13 cellular contexts compared by ENCODE assay signal in the genomic region with DNA sequence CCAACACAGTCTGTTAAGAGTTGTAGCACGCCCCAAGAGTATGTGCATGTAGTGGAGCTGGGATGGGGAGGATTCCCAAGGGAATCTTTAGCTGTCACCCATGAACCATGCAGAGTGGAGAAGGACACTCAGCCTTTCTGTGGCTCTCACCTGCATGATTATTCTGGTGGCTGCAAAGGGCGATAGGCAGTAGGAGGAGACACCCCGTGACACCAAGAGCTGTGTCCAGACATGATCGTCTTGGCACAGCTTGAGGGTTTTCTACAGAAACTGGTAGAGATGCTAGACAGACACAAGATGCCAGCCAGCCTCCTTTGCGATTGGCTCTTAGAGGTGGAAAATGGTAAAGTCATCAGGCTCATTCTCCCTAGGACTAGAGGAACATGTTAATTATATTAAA. TPM values are rescaled to one million over a fixed set of nuclear protein-coding genes. Genes with fewer than 3 reads are reported as not detected.
DNase-seq lines count a peak whose midpoint lies in the region; FAIRE-seq and TF ChIP-seq lines count a peak whose summit lies in the region.
"Had no signal": no experiment of that assay in that cellular context is flagged by ENCODE, and none has a peak within 500 bp of the region (broad histone marks: within the 10 kb centered on the region; RNA-seq: fewer than 3 reads in every experiment).

No MANE protein-coding gene starts in this region.

- no peak overlapping the region for H3K14ac ChIP-seq in H1 (ENCODE audit: insufficient read length)

- FAIRE-seq in H1 (lab: Jason Lieb, UNC) = no peak

- H3K27ac ChIP-seq in H1 (ENCODE audit: low read depth, low read length) = no peak overlapping the region
- no peak overlapping the region for H3K27ac ChIP-seq in prostate gland
- H3K27ac ChIP-seq in colonic mucosa = no peak overlapping the region
- H3K27ac ChIP-seq: GM23248 had no signal

- no peak overlapping the region for H2BK20ac ChIP-seq in H1 (ENCODE audit: low read length)

- H3K27me3 ChIP-seq in H1 (replicated peaks in 1 of 4; ENCODE audit: control insufficient read depth in 3 of 4, extremely low read depth in 1 of 4, insufficient read depth in 3 of 4, low read length in 3 of 4) = no peaks in the 10 kb centered on the region
- H3K27me3 ChIP-seq in prostate gland (replicated peaks; ENCODE audit: insufficient read depth) = no peaks in the 10 kb centered on the region
- no peaks in the 10 kb centered on the region for H3K27me3 ChIP-seq in colonic mucosa

- TF ChIP-seq EP300 in H1 (IDR thresholded peaks at IDR 0.05; ENCODE audit: borderline replicate concordance in 1 of 2, low read depth in 2 of 2, low read length in 2 of 2) = no peak

- peaks cover 4% of the 10 kb centered on the region; the same call in 1 of the 2 replicates for H3K23me2 ChIP-seq in H1 (ENCODE audit: low read depth, low read length)

- H4K8ac ChIP-seq in H1 (ENCODE audit: extremely low read depth, insufficient read depth, low read length) = no peak overlapping the region

- H3K18ac ChIP-seq in H1 (ENCODE audit: extremely low read depth, low read length) = no peak overlapping the region

- H3K36me3 ChIP-seq in H1 (ENCODE audit: control insufficient read depth in 2 of 4, insufficient read depth in 4 of 4, low read length in 3 of 4) (no peaks in the 10 kb centered on the region), prostate gland (no peaks in the 10 kb centered on the region), colonic mucosa (no peaks in the 10 kb centered on the region)

- CTCF ChIA-PET in H1 (lab: Charles Lee; ENCODE audit: partially characterized antibody) = no interaction called here
- CTCF ChIA-PET in activated naive CD4-positive, alpha-beta T cell treated with anti-CD3 and anti-CD28 coated beads, Interleukin-2, amount 10 ng/mL, durations not matched to agents 7 days and 5 days (lab: Charles Lee) = no interaction called here

- no peak for TF ChIP-seq POLR2A in H1 (IDR thresholded peaks at IDR 0.05; ENCODE audit: control extremely low read depth in 1 of 2, low read depth in 2 of 2, low read length in 2 of 2)
- no peak for TF ChIP-seq POLR2A in prostate gland (IDR thresholded peaks at IDR 0.05)

- H4K5ac ChIP-seq in H1 (ENCODE audit: insufficient read length, low read depth, low read length) = no peak overlapping the region

- H2BK120ac ChIP-seq in H1 (replicated peaks; ENCODE audit: low read depth, low read length) = no peak overlapping the region

- DNase-seq in NCI-H187 (lab: John Stamatoyannopoulos, UW) (peak; percentile 25 to 30), NCI-H82 (lab: John Stamatoyannopoulos, UW) (peak; percentile 51), H1 (ENCODE audit: low read depth in 1 of 2, low spot score in 2 of 2) (no peak), prostate gland (ENCODE audit: low spot score) (peak; percentile 10), colonic mucosa (no peak), kidney glomerular epithelial cell (lab: John Stamatoyannopoulos, UW) (no peak)
- DNase-seq in activated naive CD4-positive, alpha-beta T cell treated with anti-CD3 and anti-CD28 coated beads, Interleukin-2, amount 10 ng/mL, durations not matched to agents 7 days and 5 days = no peak
- DNase-seq: DMS53, GM23248, MM.1S, NCI-H1092 treated with DMSO at 0.1 percent for 48 hours, NCI-H2171, NCI-H446 had no signal

- no peak overlapping the region for H4K91ac ChIP-seq in H1 (replicated peaks; ENCODE audit: insufficient read length, low read length)

- no peak for TF ChIP-seq CTCF in H1 (IDR thresholded peaks at IDR 0.05; ENCODE audit: control extremely low read depth in 1 of 3, insufficient read depth in 1 of 3, low read depth in 1 of 3, low read length in 3 of 3)
- no peak for TF ChIP-seq CTCF in prostate gland (IDR thresholded peaks at IDR 0.05)
- no peak for TF ChIP-seq CTCF in colonic mucosa (IDR thresholded peaks at IDR 0.05)

- no peak for TF ChIP-seq RAD21 in H1 (IDR thresholded peaks at IDR 0.05 in 1 of 2, conservative IDR thresholded peaks at IDR 0.05 in 1 of 2; ENCODE audit: low read depth in 2 of 2, low read length in 2 of 2)

- H2BK5ac ChIP-seq in H1 (ENCODE audit: low read depth, low read length) = no peak overlapping the region

- no peak overlapping the region for H3K4ac ChIP-seq in H1 (replicated peaks; ENCODE audit: insufficient read length, low read depth, low read length)

- H3K79me1 ChIP-seq in H1 (ENCODE audit: low read depth, low read length) = no peaks in the 10 kb centered on the region

- H3K79me2 ChIP-seq in H1 (ENCODE audit: control insufficient read depth in 1 of 2, insufficient read depth in 2 of 2, low read length in 2 of 2) = peaks cover 12 to 14% of the 10 kb centered on the region in 2 experiments

- H3K23ac ChIP-seq in H1 (ENCODE audit: insufficient read length) = no peak overlapping the region

- H3K4me2 ChIP-seq in H1 (ENCODE audit: insufficient read depth in 1 of 2, low read depth in 2 of 2, low read length in 2 of 2) = no peak overlapping the region

- H2BK15ac ChIP-seq in H1 (ENCODE audit: low read length) = peak overlapping the region; percentile 72; the same call in 1 of the 2 replicates

- intact Hi-C loops in prostate gland (cut with DNase I) = no loop called here
- intact Hi-C loops in colonic mucosa (cut with DNase I) = no loop called here

- H2AK5ac ChIP-seq in H1 (ENCODE audit: low read depth, low read length) = no peak overlapping the region

- H3K9me3 Mint-ChIP-seq in activated naive CD4-positive, alpha-beta T cell treated with anti-CD3 and anti-CD28 coated beads, Interleukin-2, amount 10 ng/mL, durations not matched to agents 7 days and 5 days = no peaks in the 10 kb centered on the region

- H3K9me3 ChIP-seq in H1 (ENCODE audit: insufficient read depth in 2 of 2, low read depth in 1 of 2, low read length in 1 of 2) (no peaks in the 10 kb centered on the region), prostate gland (no peaks in the 10 kb centered on the region), colonic mucosa (no peaks in the 10 kb centered on the region)

- H3K27me3 Mint-ChIP-seq in activated naive CD4-positive, alpha-beta T cell treated with anti-CD3 and anti-CD28 coated beads, Interleukin-2, amount 10 ng/mL, durations not matched to agents 7 days and 5 days = peaks cover 4% of the 10 kb centered on the region

- H3K4me3 ChIP-seq in H1 (ENCODE audit: extremely low read depth in 1 of 4, insufficient read depth in 2 of 4, low read depth in 3 of 4, low read length in 4 of 4) (no peak overlapping the region), prostate gland (no peak overlapping the region), colonic mucosa (no peak overlapping the region)
- H3K4me3 ChIP-seq: GM23248 had no signal

- H3K4me1 Mint-ChIP-seq in activated naive CD4-positive, alpha-beta T cell treated with anti-CD3 and anti-CD28 coated beads, Interleukin-2, amount 10 ng/mL, durations not matched to agents 7 days and 5 days = peaks cover 32% of the 10 kb centered on the region

- POLR2A ChIA-PET in H1 (lab: Charles Lee; ENCODE audit: partially characterized antibody) = interaction anchor here (0.5 to 1.4 kb wide), 2 partner anchors 12 to 66 kb away, joined by 3 to 4 read pairs; no protein-coding TSS in a partner anchor

- no peak overlapping the region for H2BK12ac ChIP-seq in H1 (ENCODE audit: low read depth, low read length)

- H3K4me3 Mint-ChIP-seq in activated naive CD4-positive, alpha-beta T cell treated with anti-CD3 and anti-CD28 coated beads, Interleukin-2, amount 10 ng/mL, durations not matched to agents 7 days and 5 days = no peak overlapping the region

- H3K36me3 Mint-ChIP-seq in activated naive CD4-positive, alpha-beta T cell treated with anti-CD3 and anti-CD28 coated beads, Interleukin-2, amount 10 ng/mL, durations not matched to agents 7 days and 5 days = peaks cover 9% of the 10 kb centered on the region

- 91% methylated on average over 5 of the region's 5 CpGs; no CpG with 5 or more reads in 1 of the 2 experiments for WGBS in H1 (ENCODE audit: extremely low coverage in 1 of 2, insufficient coverage in 1 of 2, insufficient read length in 1 of 2, insufficient replicate concordance in 2 of 2, low coverage in 1 of 2, low lambda C conversion rate in 2 of 2, missing lambda C conversion rate in 1 of 2), 2 experiments
- WGBS in prostate gland = 40% methylated on average over 5 of the region's 5 CpGs

- H3K9ac ChIP-seq in H1 (replicated peaks in 1 of 4; ENCODE audit: extremely low read depth in 1 of 4, low read depth in 3 of 4, low read length in 3 of 4) (no peak overlapping the region; a peak in 1 of 7 replicates), colonic mucosa (ENCODE audit: low read depth in 2 of 2, low read length in 2 of 2) (no peak overlapping the region)
- H3K9ac ChIP-seq: GM23248 had no signal

- peaks cover 2 to 3% of the 10 kb centered on the region in 2 experiments for H4K20me1 ChIP-seq in H1 (replicated peaks in 1 of 2; ENCODE audit: control insufficient read depth in 1 of 2, insufficient read depth in 2 of 2, low read length in 2 of 2)

- no peak overlapping the region for H2AFZ ChIP-seq in H1 (ENCODE audit: low read length)
- H2AFZ ChIP-seq: GM23248 had no signal

- no peak overlapping the region for H3K27ac Mint-ChIP-seq in activated naive CD4-positive, alpha-beta T cell treated with anti-CD3 and anti-CD28 coated beads, Interleukin-2, amount 10 ng/mL, durations not matched to agents 7 days and 5 days

- H3K4me1 ChIP-seq in H1 (replicated peaks in 1 of 4; ENCODE audit: control insufficient read depth in 3 of 4, insufficient read depth in 4 of 4, low read length in 3 of 4) (peaks cover 0 to 4% (median 2%) of the 10 kb centered on the region in 4 experiments; a peak in 3 of 7 replicates), prostate gland (replicated peaks) (no peaks in the 10 kb centered on the region), colonic mucosa (no peaks in the 10 kb centered on the region)

- H3K56ac ChIP-seq in H1 (replicated peaks; ENCODE audit: insufficient read length, low read depth, low read length) = no peak overlapping the region

TF ChIP-seq in H1, 55 proteins besides CTCF, POLR2A, EP300 and RAD21 (continues in another document):
- TF ChIP-seq CREB1 (IDR thresholded peaks at IDR 0.05) (no peak), GABPA (IDR thresholded peaks at IDR 0.05; ENCODE audit: borderline replicate concordance, insufficient read depth, low read length) (no peak), RNF2 (IDR thresholded peaks at IDR 0.05; ENCODE audit: borderline replicate concordance, low read depth, low read length, missing control alignments, poor library complexity, severe bottlenecking) (no peak), SIX5 (IDR thresholded peaks at IDR 0.05; ENCODE audit: low read depth, low read length) (no peak), CHD2 (IDR thresholded peaks at IDR 0.05; ENCODE audit: low read length) (no peak)

RNA-seq across cellular contexts. Expression of gene CSE1L, which starts 3.1 kb away (rescaled TPM):
- total RNA-seq in H1 (2021; fragmentation: NEBNext Ultra II Directional; extraction: Animal tissue kit (Norgen Biotek cat#: 25700)) = 252 and 269 TPM in 2 replicates
- polyA plus RNA-seq in H1 (2011; rRNA removed) = 48.6 and 94.1 TPM in 2 replicates
- polyA plus RNA-seq in H1 (2011; cell fraction: cytosol; rRNA removed) = 103 TPM
- 35.4 TPM for polyA plus RNA-seq in H1 (2011; cell fraction: nucleus; rRNA removed)
- 132 to 200 TPM (median 146 TPM) in 4 replicates for polyA plus RNA-seq in H1 (2012, experiment 1 of 2)
- polyA plus RNA-seq in H1 (2012, experiment 2 of 2) = 12.1 TPM
- polyA plus RNA-seq in H1 (2013, experiment 1 of 2) = 195 TPM
- 199 TPM for polyA plus RNA-seq in H1 (2013, experiment 2 of 2)
- polyA minus RNA-seq in H1 (2011; rRNA and poly(A)+ RNA removed) = 120 and 184 TPM in 2 replicates
- polyA minus RNA-seq in H1 (2011; cell fraction: cytosol; rRNA and poly(A)+ RNA removed) = 80.3 TPM
- polyA minus RNA-seq in H1 (2011; cell fraction: nucleus; rRNA and poly(A)+ RNA removed) = 84.7 TPM
- total RNA-seq in prostate gland = 10 to 100 TPM; 38.8 to 64.0 TPM
- 10 to 100 TPM; 33.3 to 82.7 TPM for total RNA-seq in colonic mucosa

Comparison
In these comparisons a context has a peak if more than half of its experiments do, and no peak if none do; other contexts are left out.
1. DNase-seq: peak in NCI-H187 (2 of 2), NCI-H82 (single experiment) and prostate gland (single experiment); none in H1 (0 of 2), colonic mucosa (single experiment), kidney glomerular epithelial cell (single experiment) and activated naive CD4-positive, alpha-beta T cell treated with anti-CD3 and anti-CD28 coated beads, Interleukin-2, amount 10 ng/mL, durations not matched to agents 7 days and 5 days (single experiment).